Comparison of ENCODE assay signal across 1 cellular context in genomic region chr3:71465371-71466007, GRCh38.
TF ChIP-seq lines count a peak whose summit lies in the region.

No MANE protein-coding gene starts in this region.

TF ChIP-seq in WTC11, 78 proteins besides CTCF, POLR2A, EP300 and RAD21 (continued from another document):
- no peak for TF ChIP-seq E2F4 (CRISPR knock-in tag; IDR thresholded peaks at IDR 0.05; ENCODE audit: borderline replicate concordance, low read depth)
- TF ChIP-seq FOXK1 (CRISPR knock-in tag; IDR thresholded peaks at IDR 0.05): no peak
- no peak for TF ChIP-seq ESRRA (CRISPR knock-in tag; IDR thresholded peaks at IDR 0.05; ENCODE audit: borderline replicate concordance)
- TF ChIP-seq RELA (CRISPR knock-in tag; IDR thresholded peaks at IDR 0.05; ENCODE audit: borderline replicate concordance): no peak
- TF ChIP-seq E2F5 (CRISPR knock-in tag; IDR thresholded peaks at IDR 0.05): no peak
- no peak for TF ChIP-seq E2F1 (CRISPR knock-in tag; IDR thresholded peaks at IDR 0.05)
- no peak for TF ChIP-seq TEAD1 (CRISPR knock-in tag; IDR thresholded peaks at IDR 0.05)
TF ChIP-seq in WTC11: peak in this region for 0.
